11 cellular contexts compared by ENCODE assay signal in the genomic region with DNA sequence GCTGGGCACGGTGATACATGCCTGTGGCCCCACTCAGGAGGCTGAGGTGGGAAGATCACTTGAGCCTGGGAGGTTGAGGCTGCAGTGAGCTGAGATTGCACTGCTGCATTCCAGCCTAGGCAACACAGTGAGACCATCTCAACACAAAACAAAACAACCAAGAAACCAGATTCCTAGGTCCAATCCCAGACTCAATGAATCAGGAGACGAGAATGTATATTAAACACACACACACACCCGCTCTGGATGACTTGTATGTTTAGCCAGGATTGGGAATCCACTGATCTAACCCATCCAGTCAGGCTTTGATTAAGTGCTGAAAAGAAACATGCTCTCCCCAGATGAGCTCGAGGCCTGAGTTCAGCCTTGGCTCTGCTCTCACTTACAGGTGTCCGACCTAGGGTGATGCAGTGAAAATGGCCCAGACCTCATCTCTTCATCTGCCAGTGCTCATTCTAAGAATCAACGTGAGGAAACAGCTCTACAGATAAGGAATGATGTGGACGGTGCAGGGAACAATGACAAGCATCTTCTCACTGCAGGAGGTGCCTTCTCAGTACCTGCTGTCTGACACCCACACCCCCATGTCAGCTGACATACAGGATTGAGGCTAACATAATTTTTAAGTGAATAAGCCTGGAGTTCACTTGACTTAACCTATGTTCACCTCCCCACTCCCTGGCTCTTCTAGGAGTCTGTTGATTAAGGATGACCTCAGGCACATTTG. TPM values are rescaled to one million over a fixed set of nuclear protein-coding genes. Genes with fewer than 3 reads are reported as not detected.
A peak's percentile ranks its signal among the peaks of the same experiment; 100 is the strongest.
DNase-seq lines count a peak whose midpoint lies in the region; ATAC-seq, FAIRE-seq and TF ChIP-seq lines count a peak whose summit lies in the region.
"Had no signal": no experiment of that assay in that cellular context is flagged by ENCODE, and none has a peak within 500 bp of the region (broad histone marks: within the 10 kb centered on the region; RNA-seq: fewer than 3 reads in every experiment).

No MANE protein-coding gene starts in this region.

- no peaks in the 10 kb centered on the region for H3K27me3 ChIP-seq in ACC112 (ENCODE audit: insufficient read depth, low read length)
- H3K27me3 ChIP-seq in astrocyte (ENCODE audit: insufficient read depth, low read length) = no peaks in the 10 kb centered on the region
- H3K27me3 ChIP-seq: spleen had no signal

- H3K9me3 Mint-ChIP-seq in astrocyte (ENCODE audit: unreplicated experiment) = no peaks in the 10 kb centered on the region
- H3K9me3 Mint-ChIP-seq: activated naive CD4-positive, alpha-beta T cell treated with anti-CD3 and anti-CD28 coated beads for 36 hours; dendritic cell treated with granulocyte-macrophage colony-stimulating factor and Interleukin-4, amounts not matched to agents 40 ng/mL and 50 ng/mL, for 4 days had no signal

- peak overlapping the region; percentile 40 for H3K4me3 Mint-ChIP-seq in astrocyte (ENCODE audit: unreplicated experiment)
- H3K4me3 Mint-ChIP-seq: activated naive CD4-positive, alpha-beta T cell treated with anti-CD3 and anti-CD28 coated beads for 36 hours; dendritic cell treated with granulocyte-macrophage colony-stimulating factor and Interleukin-4, amounts not matched to agents 40 ng/mL and 50 ng/mL, for 4 days had no signal

- H3K4me1 Mint-ChIP-seq in astrocyte (ENCODE audit: low read depth, unreplicated experiment) = peaks cover 16% of the 10 kb centered on the region

- ATAC-seq in GM21786 (IDR thresholded peaks at IDR 0.05; ENCODE audit: unreplicated experiment) (no peak), HG02885 (IDR thresholded peaks at IDR 0.05; ENCODE audit: poor library complexity, unreplicated experiment) (no peak)

- FAIRE-seq in astrocyte (lab: Jason Lieb, UNC) = peak; percentile 68

- H3K36me3 Mint-ChIP-seq in astrocyte (ENCODE audit: low read depth, unreplicated experiment) = peaks cover 27% of the 10 kb centered on the region

- H3K27me3 Mint-ChIP-seq in astrocyte (ENCODE audit: low read depth, unreplicated experiment) = peaks cover 1% of the 10 kb centered on the region
- H3K27me3 Mint-ChIP-seq: dendritic cell treated with granulocyte-macrophage colony-stimulating factor and Interleukin-4, amounts not matched to agents 40 ng/mL and 50 ng/mL, for 4 days had no signal

- H3K27ac ChIP-seq in ACC112 (ENCODE audit: low read depth, low read length) (peak overlapping the region; percentile 26), HEK293 (ENCODE audit: extremely low read depth, low read depth, low read length) (no peak overlapping the region), astrocyte (ENCODE audit: low read depth, low read length) (peak overlapping the region; percentile 52)
- H3K27ac ChIP-seq: spleen had no signal

- CTCF ChIA-PET in HEK293 (lab: Yijun Ruan, JAX) = interaction anchor here (0.5 to 10.8 kb wide), 16 partner anchors 15 to 1104 kb away, joined by 3 to 159 read pairs (median 5); a partner anchor contains a TSS

- no peak overlapping the region for H3K4me3 ChIP-seq in ACC112 (ENCODE audit: low read depth, low read length)
- no peak overlapping the region for H3K4me3 ChIP-seq in HEK293 (ENCODE audit: low read depth, low read length)
- H3K4me3 ChIP-seq in astrocyte (ENCODE audit: insufficient read depth, low read depth, low read length) = no peak overlapping the region
- H3K4me3 ChIP-seq: spleen had no signal

- H3K36me3 ChIP-seq in ACC112 (ENCODE audit: insufficient read depth, low read length) = 0 out of 2 replicates have a peak, but pooled peaks cover 6% of the 10 kb centered on the region
- H3K36me3 ChIP-seq in HEK293 (ENCODE audit: control insufficient read depth in 2 of 2, insufficient read depth in 1 of 2, low read length in 2 of 2) = peaks cover 10 to 93% of the 10 kb centered on the region in 2 experiments; a peak in 2 of 3 replicates
- peaks cover 17% of the 10 kb centered on the region for H3K36me3 ChIP-seq in astrocyte (ENCODE audit: insufficient read depth, low read length)

- peaks cover 8% of the 10 kb centered on the region for H3K4me1 ChIP-seq in ACC112 (ENCODE audit: control insufficient read depth, insufficient read depth, low read length, unreplicated experiment)
- no peaks in the 10 kb centered on the region for H3K4me1 ChIP-seq in HEK293 (ENCODE audit: control insufficient read depth, insufficient read depth, low read length)
- peaks cover 17% of the 10 kb centered on the region for H3K4me1 ChIP-seq in astrocyte (ENCODE audit: insufficient read depth, low read length)

- DNase-seq in astrocyte (ENCODE audit: low read depth) = peak; percentile 88
- DNase-seq in islet precursor cell = peak; percentile 68
- no peak for DNase-seq in effector CD4-positive, alpha-beta T cell
- DNase-seq in RPMI8226 = no peak
- DNase-seq: spleen had no signal

- H3K9me3 ChIP-seq in HEK293 (ENCODE audit: control insufficient read depth, insufficient read depth, low read depth, low read length) (no peaks in the 10 kb centered on the region), astrocyte (ENCODE audit: insufficient read depth, low read depth, low read length) (no peaks in the 10 kb centered on the region)
- H3K9me3 ChIP-seq: spleen had no signal

- H4K20me1 ChIP-seq in astrocyte (ENCODE audit: insufficient read depth, low read length) = no peaks in the 10 kb centered on the region

- POLR2A ChIA-PET in HEK293 (lab: Yijun Ruan, JAX) = interaction anchor here (0.9 to 1.5 kb wide), 3 partner anchors 14 to 315 kb away, joined by 5 to 9 read pairs (median 8); a partner anchor contains a TSS

- no peaks in the 10 kb centered on the region for H3K79me2 ChIP-seq in ACC112 (ENCODE audit: control insufficient read depth, insufficient read depth, low read length, unreplicated experiment)
- no peaks in the 10 kb centered on the region for H3K79me2 ChIP-seq in astrocyte (ENCODE audit: insufficient read depth, low read length)

- H3K27ac Mint-ChIP-seq in astrocyte (ENCODE audit: unreplicated experiment) = peak overlapping the region; percentile 87
- H3K27ac Mint-ChIP-seq: activated naive CD4-positive, alpha-beta T cell treated with anti-CD3 and anti-CD28 coated beads for 36 hours; dendritic cell treated with granulocyte-macrophage colony-stimulating factor and Interleukin-4, amounts not matched to agents 40 ng/mL and 50 ng/mL, for 4 days had no signal

- H3K9ac ChIP-seq in astrocyte (ENCODE audit: low read length) = peak overlapping the region; percentile 34

- TF ChIP-seq CTCF in HEK293 (tag by site-specific recombination; IDR thresholded peaks at IDR 0.05) (no peak), astrocyte (IDR thresholded peaks at IDR 0.05; ENCODE audit: insufficient read depth, low read depth, low read length) (no peak)

- peak overlapping the region; percentile 34 for H3K4me2 ChIP-seq in astrocyte (ENCODE audit: low read length)

- H2AFZ ChIP-seq in ACC112 (ENCODE audit: low read length, unreplicated experiment) (no peak overlapping the region), astrocyte (ENCODE audit: low read depth, low read length) (no peak overlapping the region)

TF ChIP-seq in HEK293, 187 proteins besides CTCF, POLR2A, EP300 and RAD21:
- TF ChIP-seq ZNF701 (tag by site-specific recombination; IDR thresholded peaks at IDR 0.05) = no peak
- TF ChIP-seq ZBTB1 (tag by site-specific recombination; IDR thresholded peaks at IDR 0.05) = no peak
- no peak for TF ChIP-seq BCL11B (tag by site-specific recombination; IDR thresholded peaks at IDR 0.05; ENCODE audit: low read depth)
- TF ChIP-seq ZNF335 (tag by site-specific recombination; conservative IDR thresholded peaks at IDR 0.05) = peak; percentile 58

RNA-seq across cellular contexts. Expression of a gene that starts 15.3 kb away (rescaled TPM):
- 48.2 and 52.6 TPM in 2 replicates for total RNA-seq in astrocyte

RNA-seq across cellular contexts. Expression of a gene that starts 33.7 kb away (rescaled TPM):
- 25.1 and 30.3 TPM in 2 replicates for total RNA-seq in astrocyte

RNA-seq across cellular contexts. Expression of a gene that starts 39.3 kb away (rescaled TPM):
- total RNA-seq in astrocyte = 36.6 and 47.2 TPM in 2 replicates

Comparison
In these comparisons a context has a peak if more than half of its experiments do, and no peak if none do; other contexts are left out.
1. DNase-seq: peak in astrocyte (single experiment) and islet precursor cell (single experiment); none in effector CD4-positive, alpha-beta T cell (single experiment) and RPMI8226 (single experiment).